8 cellular contexts compared by ENCODE assay signal in genomic region chr1:144418891-144419697, GRCh38. TPM values are rescaled to one million over a fixed set of nuclear protein-coding genes. Genes with fewer than 3 reads are reported as not detected.
A peak's percentile ranks its signal among the peaks of the same experiment; 100 is the strongest.
DNase-seq lines count a peak whose midpoint lies in the region; ATAC-seq and TF ChIP-seq lines count a peak whose summit lies in the region.
"Not testable (repeated sequence)": the region's sequence is repeated elsewhere in the genome, so short reads cannot be mapped to it uniquely, and the experiment has no call there.

No MANE protein-coding gene starts in this region.

- H3K9me3 ChIP-seq in mesenchymal stem cell (ENCODE audit: control insufficient read depth, low read length); upper lobe of right lung: not testable (repeated sequence)

- under 1% methylated on average over 21 of the region's 46 CpGs for WGBS in mesenchymal stem cell

- not testable (repeated sequence) for H3K23ac ChIP-seq in mesenchymal stem cell (ENCODE audit: low read length in 2 of 2)

- peak overlapping the region; percentile 52 for H3K4me3 ChIP-seq in GM12875 (ENCODE audit: low read depth, low read length)
- H3K4me3 ChIP-seq in mesenchymal stem cell (ENCODE audit: insufficient read depth in 1 of 2, low read depth in 1 of 2, low read length in 2 of 2): peak overlapping the region; percentile 52 to 69
- peak overlapping the region; percentile 47 for H3K4me3 ChIP-seq in upper lobe of right lung

- H3K18ac ChIP-seq in mesenchymal stem cell (ENCODE audit: low read depth in 1 of 2, low read length in 2 of 2): not testable (repeated sequence)

- peak overlapping the region; percentile 20 for H3K27ac ChIP-seq in mesenchymal stem cell (ENCODE audit: low read length, poor library complexity, severe bottlenecking)
- not testable (repeated sequence) for H3K27ac ChIP-seq in upper lobe of right lung

- H3K36me3 ChIP-seq in mesenchymal stem cell (ENCODE audit: control insufficient read depth in 1 of 2, insufficient read depth in 2 of 2, low read depth in 1 of 2, low read length in 2 of 2): peaks cover 0 to 11% of the 10 kb centered on the region in 2 experiments
- not testable (repeated sequence) for H3K36me3 ChIP-seq in upper lobe of right lung

- DNase-seq in NCI-H345 (lab: John Stamatoyannopoulos, UW) (peak; percentile 45), amniotic epithelial cell (ENCODE audit: low read depth) (peak; percentile 53), fibroblast of the conjunctiva (ENCODE audit: low read depth) (peak; percentile 60), mesenchymal stem cell (peak; percentile 64), upper lobe of right lung (peak; percentile 83)
- DNase-seq in activated CD4-positive, alpha-beta T cell treated with anti-CD3 and anti-CD28 coated beads for 1 hour: peak; percentile 55
- peak; percentile 61 to 70 for DNase-seq in stimulated activated CD4-positive, alpha-beta T cell treated with anti-CD3 and anti-CD28 coated beads, Interleukin-12 subunit alpha, Interleukin-12 subunit beta, amount 100 ng/mL, for 24 hours (ENCODE audit: low read depth in 2 of 2)

- not testable (repeated sequence) for H2BK5ac ChIP-seq in mesenchymal stem cell (ENCODE audit: low read depth, low read length, poor library complexity, severe bottlenecking)

- not testable (repeated sequence) for H4K8ac ChIP-seq in mesenchymal stem cell (ENCODE audit: low read length)

- H2BK15ac ChIP-seq in mesenchymal stem cell (ENCODE audit: low read depth, poor library complexity, severe bottlenecking): not testable (repeated sequence)

- H3K79me1 ChIP-seq in mesenchymal stem cell (replicated peaks; ENCODE audit: low read length, poor library complexity, severe bottlenecking): not testable (repeated sequence)

- H3K4me2 ChIP-seq in mesenchymal stem cell (ENCODE audit: low read length, poor library complexity, severe bottlenecking): peak overlapping the region; percentile 58

- not testable (repeated sequence) for H2AK5ac ChIP-seq in mesenchymal stem cell (ENCODE audit: low read length, severe bottlenecking)

- not testable (repeated sequence) for H3K27me3 ChIP-seq in mesenchymal stem cell (ENCODE audit: control insufficient read depth in 1 of 2, insufficient read depth in 1 of 2, low read length in 2 of 2); upper lobe of right lung

- not testable (repeated sequence) for H3K4ac ChIP-seq in mesenchymal stem cell (ENCODE audit: low read depth in 1 of 2, low read length in 2 of 2)

- TF ChIP-seq CTCF in GM12875 (IDR thresholded peaks at IDR 0.05; ENCODE audit: borderline replicate concordance, insufficient read depth, low read depth, low read length); upper lobe of right lung (IDR thresholded peaks at IDR 0.05): not testable (repeated sequence)

- not testable (repeated sequence) for H2BK120ac ChIP-seq in mesenchymal stem cell (ENCODE audit: low read depth, low read length)

- not testable (repeated sequence) for H3K4me1 ChIP-seq in mesenchymal stem cell (ENCODE audit: control insufficient read depth, insufficient read depth, low read depth, low read length); upper lobe of right lung

- intact Hi-C loops in upper lobe of right lung (cut with DNase I): not testable (repeated sequence)

- ATAC-seq in upper lobe of right lung: not testable (repeated sequence)

- H2AFZ ChIP-seq in mesenchymal stem cell (ENCODE audit: low read depth, low read length): peak overlapping the region; percentile 14

- H3K9ac ChIP-seq in mesenchymal stem cell (ENCODE audit: low read length): peak overlapping the region; percentile 59

- not testable (repeated sequence) for H2BK12ac ChIP-seq in mesenchymal stem cell (ENCODE audit: low read length in 2 of 2)

- not testable (repeated sequence) for H3K14ac ChIP-seq in mesenchymal stem cell (ENCODE audit: low read length in 2 of 2)

- H4K91ac ChIP-seq in mesenchymal stem cell (ENCODE audit: low read length): not testable (repeated sequence)

RNA-seq across cellular contexts. Expression of gene NBPF15, which starts 42.4 kb away (rescaled TPM):
- 26.9 TPM for polyA plus RNA-seq in mesenchymal stem cell (2013, experiment 1 of 2)
- polyA plus RNA-seq in mesenchymal stem cell (2013, experiment 2 of 2): 26.8 TPM
- 42.5 TPM for total RNA-seq in upper lobe of right lung

RNA-seq across cellular contexts. Expression of gene PPIAL4E, which starts 45.7 kb away (rescaled TPM):
- not detected for polyA plus RNA-seq in mesenchymal stem cell (2013, experiment 1 of 2)
- not detected for polyA plus RNA-seq in mesenchymal stem cell (2013, experiment 2 of 2)
- not detected for total RNA-seq in upper lobe of right lung
